ENCODE assay signal across 16 cellular contexts in genomic region chr12:5177096-5177495, GRCh38.
"Had no signal": no experiment of that assay in that cellular context is flagged by ENCODE, and none has a peak within 500 bp of the region (broad histone marks: within the 10 kb centered on the region; RNA-seq: fewer than 3 reads in every experiment).

No MANE protein-coding gene starts in this region.

- ATAC-seq: activated CD8-positive, alpha-beta T cell treated with anti-CD3 and anti-CD28 coated beads for 36 hours; activated T-cell treated with anti-CD3 and anti-CD28 coated beads, Interleukin-2, amount 50 U/mL, for 4 hours; natural killer cell; psoas muscle; stimulated activated naive CD8-positive, alpha-beta T cell treated with anti-CD3 and anti-CD28 coated beads, Interleukin-15, Interleukin-2, amounts not matched to agents 100 U/mL and 50 U/mL, for 24 hours had no signal

- DNase-seq: activated B cell treated with CpG ODN at 0.5 μM for 24 hours; activated CD4-positive, alpha-beta T cell treated with anti-CD3 and anti-CD28 coated beads, Interleukin-2, amount 50 U/mL, for 1 hour; activated CD8-positive, alpha-beta T cell treated with anti-CD3 and anti-CD28 coated beads for 36 hours; activated T-cell treated with anti-CD3 and anti-CD28 coated beads, Interleukin-2, amount 50 U/mL, for 4 hours; central memory CD4-positive, alpha-beta T cell; endodermal cell; kidney glomerular epithelial cell; left ventricle myocardium inferior; mesendoderm; natural killer cell; occipital lobe; psoas muscle; stimulated activated CD4-positive, alpha-beta T cell treated with anti-CD3 and anti-CD28 coated beads, Interleukin-2, amount 100 ng/mL, for 48 hours; stimulated activated naive CD8-positive, alpha-beta T cell treated with anti-CD3 and anti-CD28 coated beads, Interleukin-15, Interleukin-2, amounts not matched to agents 100 U/mL and 50 U/mL, for 24 hours; testis; trophoblast cell had no signal
